ENCODE assay signal across 8 cellular contexts in genomic region chr16:28802235-28803019, GRCh38. TPM values are rescaled to one million over a fixed set of nuclear protein-coding genes. Genes with fewer than 3 reads are reported as not detected.
DNase-seq lines count a peak whose midpoint lies in the region; ATAC-seq and TF ChIP-seq lines count a peak whose summit lies in the region.
"Not testable (repeated sequence)": the region's sequence is repeated elsewhere in the genome, so short reads cannot be mapped to it uniquely, and the experiment has no call there.

No MANE protein-coding gene starts in this region.

- ATAC-seq in GM21515 (IDR thresholded peaks at IDR 0.05; ENCODE audit: unreplicated experiment): peak; percentile 70
- ATAC-seq in activated T-helper 17 cell treated with anti-CD3 and anti-CD28 coated beads, Interleukin-2, amount 50 U/mL, for 72 hours (replicated peaks): peak; percentile 82

- intact Hi-C loops in CD14-positive monocyte (cut with micrococcal nuclease): not testable (repeated sequence)

- DNase-seq in CD14-positive monocyte (ENCODE audit: low spot score): peak; percentile 85
- peak; percentile 37 for DNase-seq in NCI-H1694 (lab: John Stamatoyannopoulos, UW)
- DNase-seq in T-helper 22 cell (ENCODE audit: low read depth): peak; percentile 56
- DNase-seq in epithelial cell of proximal tubule (ENCODE audit: low read depth): not testable (repeated sequence)
- peak in 1 of 2 experiments; percentile 45 for DNase-seq in mesothelial cell of epicardium (ENCODE audit: low spot score in 2 of 2, unreplicated experiment in 2 of 2)
- peak; percentile 24 to 67 for DNase-seq in stimulated activated CD4-positive, alpha-beta T cell treated with anti-CD3 and anti-CD28 coated beads, Interleukin-4, amount 100 ng/mL, for 48 hours (ENCODE audit: low read depth in 2 of 2)

- H3K4me3 Mint-ChIP-seq in CD14-positive monocyte (peak overlapping the region in 1 of 2 donors; percentile 62), mesothelial cell of epicardium (peak overlapping the region; percentile 53)
- H3K4me3 Mint-ChIP-seq in activated T-helper 17 cell treated with anti-CD3 and anti-CD28 coated beads, Interleukin-2, amount 50 U/mL, for 72 hours: peak overlapping the region; percentile 30

- not testable (repeated sequence) for H3K9me3 Mint-ChIP-seq in CD14-positive monocyte; activated T-helper 17 cell treated with anti-CD3 and anti-CD28 coated beads, Interleukin-2, amount 50 U/mL, for 72 hours; mesothelial cell of epicardium

- H3K36me3 Mint-ChIP-seq in CD14-positive monocyte; activated T-helper 17 cell treated with anti-CD3 and anti-CD28 coated beads, Interleukin-2, amount 50 U/mL, for 72 hours (ENCODE audit: low read depth); mesothelial cell of epicardium: not testable (repeated sequence)

- peak overlapping the region; percentile 31 for H3K4me3 ChIP-seq in epithelial cell of proximal tubule (ENCODE audit: low read depth, low read length)

- TF ChIP-seq CTCF in CD14-positive monocyte (IDR thresholded peaks at IDR 0.05) (peak; percentile 56), epithelial cell of proximal tubule (conservative IDR thresholded peaks at IDR 0.05; ENCODE audit: low read depth, low read length) (peak; percentile 51), mesothelial cell of epicardium (IDR thresholded peaks at IDR 0.05; ENCODE audit: unreplicated experiment) (peak; percentile 18)

- H3K27ac Mint-ChIP-seq in CD14-positive monocyte: peak overlapping the region in 2 of 7 donors; percentile 76 to 81
- not testable (repeated sequence) for H3K27ac Mint-ChIP-seq in activated T-helper 17 cell treated with anti-CD3 and anti-CD28 coated beads, Interleukin-2, amount 50 U/mL, for 72 hours; mesothelial cell of epicardium

- H3K4me1 Mint-ChIP-seq in CD14-positive monocyte; activated T-helper 17 cell treated with anti-CD3 and anti-CD28 coated beads, Interleukin-2, amount 50 U/mL, for 72 hours; mesothelial cell of epicardium: not testable (repeated sequence)

- not testable (repeated sequence) for H3K27me3 Mint-ChIP-seq in CD14-positive monocyte (ENCODE audit: low read depth in 3 of 3); activated T-helper 17 cell treated with anti-CD3 and anti-CD28 coated beads, Interleukin-2, amount 50 U/mL, for 72 hours; mesothelial cell of epicardium (ENCODE audit: low read depth)

RNA-seq across cellular contexts. Expression of gene ATXN2L, which starts 20.4 kb away (rescaled TPM):
- polyA plus RNA-seq in CD14-positive monocyte: 10 to 100 TPM in 1 of 2 donors, 1 to 10 TPM in 1; 4.8 to 10.2 TPM
- total RNA-seq in activated T-helper 17 cell treated with anti-CD3 and anti-CD28 coated beads, Interleukin-2, amount 50 U/mL, for 72 hours: 100 to 1,000 TPM; 246 to 339 TPM
- total RNA-seq in epithelial cell of proximal tubule: 51.1 and 79.0 TPM in 2 replicates
- total RNA-seq in mesothelial cell of epicardium: 215 to 230 TPM (median 219 TPM) in 3 replicates

RNA-seq across cellular contexts. Expression of gene TUFM, which starts 43.7 kb away (rescaled TPM):
- polyA plus RNA-seq in CD14-positive monocyte: 100 to 1,000 TPM; 146 to 148 TPM
- total RNA-seq in activated T-helper 17 cell treated with anti-CD3 and anti-CD28 coated beads, Interleukin-2, amount 50 U/mL, for 72 hours: 100 to 1,000 TPM; 140 to 291 TPM
- total RNA-seq in epithelial cell of proximal tubule: 174 and 250 TPM in 2 replicates
- total RNA-seq in mesothelial cell of epicardium: 122 to 134 TPM (median 127 TPM) in 3 replicates

RNA-seq across cellular contexts. Expression of gene NPIPB9, which starts 50.8 kb away (rescaled TPM):
- not detected for polyA plus RNA-seq in CD14-positive monocyte
- total RNA-seq in activated T-helper 17 cell treated with anti-CD3 and anti-CD28 coated beads, Interleukin-2, amount 50 U/mL, for 72 hours: 1 to 10 TPM; 4.2 to 7.0 TPM
- total RNA-seq in epithelial cell of proximal tubule (not detected in 2 replicates), mesothelial cell of epicardium (3.6 to 5.2 TPM (median 4.3 TPM) in 3 replicates)
